ENCODE assay signal across 24 cellular contexts in the genomic region with DNA sequence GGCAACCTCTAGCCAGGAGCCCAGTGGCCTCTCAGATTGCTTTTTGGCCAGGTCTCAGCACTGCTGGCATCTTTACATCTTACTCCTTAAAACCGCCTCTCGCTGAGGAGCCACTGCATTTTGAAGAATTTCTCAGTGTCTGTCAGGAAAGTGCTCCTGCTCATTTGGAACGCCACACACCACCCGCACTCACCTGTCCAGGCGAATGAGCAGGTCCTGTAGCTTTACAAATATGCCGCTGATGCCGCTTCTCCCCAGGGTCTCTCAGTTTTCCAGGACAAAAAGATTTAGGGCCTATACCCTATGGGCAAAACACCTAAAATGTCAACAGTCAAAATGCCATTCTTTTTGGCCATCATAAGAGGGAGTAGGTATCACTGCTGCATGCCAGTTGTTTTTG.
"Had no signal": no experiment of that assay in that cellular context is flagged by ENCODE, and none has a peak within 500 bp of the region (broad histone marks: within the 10 kb centered on the region; RNA-seq: fewer than 3 reads in every experiment).

No MANE protein-coding gene starts in this region.

- H3K9ac ChIP-seq: SK-N-SH had no signal

- DNase-seq: activated CD4-positive, alpha-beta T cell treated with anti-CD3 and anti-CD28 coated beads, Interleukin-2, amount 10 ng/mL, durations not matched to agents 7 days and 5 days; activated CD8-positive, alpha-beta memory T cell treated with anti-CD3 and anti-CD28 coated beads, Interleukin-2, amount 50 U/mL, for 4 hours; activated CD8-positive, alpha-beta T cell treated with anti-CD3 and anti-CD28 coated beads, Interleukin-2, amount 10 ng/mL, durations not matched to agents 7 days and 5 days; activated naive CD4-positive, alpha-beta T cell treated with anti-CD3 and anti-CD28 coated beads for 36 hours; activated naive CD8-positive, alpha-beta T cell treated with anti-CD3 and anti-CD28 coated beads, Interleukin-2, amount 50 U/mL, for 24 hours; activated T-cell treated with anti-CD3 and anti-CD28 coated beads, Interleukin-2, amount 50 U/mL, for 4 hours; brain microvascular endothelial cell; gastrocnemius medialis; immature natural killer cell; left cardiac atrium; midbrain; occipital lobe; retina; SK-N-SH; spleen; stimulated activated naive CD4-positive, alpha-beta T cell treated with Interleukin-2 at 50 U/mL for 16 hours; T-cell; thyroid gland had no signal

- H3K27ac ChIP-seq: brain microvascular endothelial cell, coronary artery, gastrocnemius medialis, spleen, thyroid gland had no signal

- H3K9me3 ChIP-seq: gastrocnemius medialis, SK-N-SH, spleen, thyroid gland had no signal

- H3K27me3 Mint-ChIP-seq: activated naive CD8-positive, alpha-beta T cell treated with anti-CD3 and anti-CD28 coated beads, Interleukin-2, amount 50 U/mL, for 24 hours; central memory CD8-positive, alpha-beta T cell; T-cell had no signal

- H3K4me2 ChIP-seq: SK-N-SH had no signal

- H3K9me3 Mint-ChIP-seq: activated CD4-positive, alpha-beta T cell treated with anti-CD3 and anti-CD28 coated beads, Interleukin-2, amount 10 ng/mL, durations not matched to agents 7 days and 5 days; activated naive CD4-positive, alpha-beta T cell treated with anti-CD3 and anti-CD28 coated beads for 36 hours; activated naive CD8-positive, alpha-beta T cell treated with anti-CD3 and anti-CD28 coated beads, Interleukin-2, amount 50 U/mL, for 24 hours; activated T-cell treated with anti-CD3 and anti-CD28 coated beads, Interleukin-2, amount 50 U/mL, for 4 hours; central memory CD8-positive, alpha-beta T cell; immature natural killer cell; nephron; T-cell had no signal

- H3K4me3 ChIP-seq: coronary artery, gastrocnemius medialis, lung, spleen, thyroid gland had no signal

- H3K36me3 ChIP-seq: gastrocnemius medialis, thyroid gland had no signal

- H3K27me3 ChIP-seq: brain microvascular endothelial cell, gastrocnemius medialis, thyroid gland had no signal

- H3K4me3 Mint-ChIP-seq: activated CD4-positive, alpha-beta T cell treated with anti-CD3 and anti-CD28 coated beads, Interleukin-2, amount 10 ng/mL, durations not matched to agents 7 days and 5 days; activated CD8-positive, alpha-beta T cell treated with anti-CD3 and anti-CD28 coated beads, Interleukin-2, amount 10 ng/mL, durations not matched to agents 7 days and 5 days; activated naive CD4-positive, alpha-beta T cell treated with anti-CD3 and anti-CD28 coated beads for 36 hours; activated naive CD8-positive, alpha-beta T cell treated with anti-CD3 and anti-CD28 coated beads, Interleukin-2, amount 50 U/mL, for 24 hours; activated T-cell treated with anti-CD3 and anti-CD28 coated beads, Interleukin-2, amount 50 U/mL, for 4 hours; central memory CD8-positive, alpha-beta T cell; immature natural killer cell; nephron; T-cell had no signal

- H3K27ac Mint-ChIP-seq: activated CD4-positive, alpha-beta T cell treated with anti-CD3 and anti-CD28 coated beads, Interleukin-2, amount 10 ng/mL, durations not matched to agents 7 days and 5 days; activated CD8-positive, alpha-beta T cell treated with anti-CD3 and anti-CD28 coated beads, Interleukin-2, amount 10 ng/mL, durations not matched to agents 7 days and 5 days; activated naive CD4-positive, alpha-beta T cell treated with anti-CD3 and anti-CD28 coated beads for 36 hours; activated naive CD8-positive, alpha-beta T cell treated with anti-CD3 and anti-CD28 coated beads, Interleukin-2, amount 50 U/mL, for 24 hours; immature natural killer cell; nephron had no signal

- H3K4me1 ChIP-seq: thyroid gland had no signal

- ATAC-seq: activated CD8-positive, alpha-beta T cell treated with anti-CD3 and anti-CD28 coated beads, Interleukin-2, amount 10 ng/mL, durations not matched to agents 7 days and 5 days; activated naive CD8-positive, alpha-beta T cell treated with anti-CD3 and anti-CD28 coated beads, Interleukin-2, amount 50 U/mL, for 24 hours; activated T-cell treated with anti-CD3 and anti-CD28 coated beads, Interleukin-2, amount 50 U/mL, for 4 hours; esophagus mucosa; gastrocnemius medialis; left cardiac atrium; T-cell had no signal

- FAIRE-seq: endometrium had no signal
